Comparison of ENCODE assay signal across 8 cellular contexts in genomic region chr1:227787513-227788278, GRCh38. TPM values are rescaled to one million over a fixed set of nuclear protein-coding genes. Genes with fewer than 3 reads are reported as not detected.
DNase-seq lines count a peak whose midpoint lies in the region; ATAC-seq, FAIRE-seq and TF ChIP-seq lines count a peak whose summit lies in the region.

No MANE protein-coding gene starts in this region.

- no peak for TF ChIP-seq CTCF in adrenal gland (IDR thresholded peaks at IDR 0.05)
- TF ChIP-seq CTCF in heart right ventricle (IDR thresholded peaks at IDR 0.05): no peak
- no peak for TF ChIP-seq CTCF in upper lobe of right lung (IDR thresholded peaks at IDR 0.05)

- H3K4me3 ChIP-seq in adrenal gland (peak overlapping the region in 2 of 4 donors; percentile 40 to 53), heart right ventricle (peak overlapping the region; percentile 33 to 72 (median 62)), upper lobe of right lung (peak overlapping the region; percentile 58)

- TF ChIP-seq POLR2A in GM12892 (IDR thresholded peaks at IDR 0.05; ENCODE audit: low read depth, low read length) (peak; percentile 45; the same call in 1 of the 2 replicates), adrenal gland (IDR thresholded peaks at IDR 0.05) (peak in 1 of 2 donors; percentile 73)

- peak; percentile 94 for ATAC-seq in HG02763 (IDR thresholded peaks at IDR 0.05; ENCODE audit: unreplicated experiment)
- peak; percentile 94 to 97 (median 95) for ATAC-seq in heart right ventricle
- ATAC-seq in upper lobe of right lung: peak; percentile 95

- H3K27me3 ChIP-seq in adrenal gland: no peaks in the 10 kb centered on the region
- peaks cover 0 to 33% (median 0%) of the 10 kb centered on the region in 7 donors for H3K27me3 ChIP-seq in heart right ventricle
- no peaks in the 10 kb centered on the region for H3K27me3 ChIP-seq in upper lobe of right lung

- FAIRE-seq in GM12892 (lab: Jason Lieb, UNC): peak; percentile 98

- intact Hi-C loops in adrenal gland (cut with DNase I): no loop called here
- intact Hi-C loops in heart right ventricle (cut with DNase I): loop anchor here in 1 of 10 donors (10.0 kb wide), 1 partner anchor 97 kb away; no protein-coding TSS in a partner anchor
- intact Hi-C loops in posterior vena cava (cut with DNase I): loop anchor here in 1 of 2 donors (1.0 kb wide), 1 partner anchor 31 kb away; no protein-coding TSS in a partner anchor
- intact Hi-C loops in upper lobe of right lung (cut with DNase I): no loop called here

- DNase-seq in GM12892 (ENCODE audit: insufficient read length) (peak; percentile 92), NCI-H1417 (lab: John Stamatoyannopoulos, UW) (peak; percentile 86 to 96 (median 92)), SW480 (ENCODE audit: low spot score) (peak; percentile 95), adrenal gland (peak; percentile 94 to 96 (median 96)), heart right ventricle (peak; percentile 91 to 92), posterior vena cava (ENCODE audit: low spot score) (peak; percentile 96), upper lobe of right lung (peak; percentile 97)

- peak overlapping the region; percentile 23 to 81 (median 46) for H3K27ac ChIP-seq in adrenal gland
- H3K27ac ChIP-seq in heart right ventricle: peak overlapping the region in 9 of 10 donors; percentile 53 to 82 (median 70)
- H3K27ac ChIP-seq in upper lobe of right lung: peak overlapping the region; percentile 53

- H3K9me3 ChIP-seq in adrenal gland (replicated peaks in 1 of 3) (no peaks in the 10 kb centered on the region), heart right ventricle (no peaks in the 10 kb centered on the region), upper lobe of right lung (no peaks in the 10 kb centered on the region)

- 0 to 1% (median 1%) methylated on average over 3 to 61 of the region's 61 CpGs for WGBS in adrenal gland, 4 donors
- 0 to 1% methylated on average over 61 of the region's 61 CpGs for WGBS in heart right ventricle, 2 donors

- H3K36me3 ChIP-seq in adrenal gland (replicated peaks in 1 of 2): no peaks in the 10 kb centered on the region
- H3K36me3 ChIP-seq in heart right ventricle: no peaks in the 10 kb centered on the region
- H3K36me3 ChIP-seq in upper lobe of right lung: no peaks in the 10 kb centered on the region

- peaks cover 12 to 21% of the 10 kb centered on the region in 2 donors for H3K4me1 ChIP-seq in adrenal gland (replicated peaks in 1 of 2)
- H3K4me1 ChIP-seq in heart right ventricle: peaks cover 10 to 27% (median 23%) of the 10 kb centered on the region in 9 donors
- peaks cover 13% of the 10 kb centered on the region for H3K4me1 ChIP-seq in upper lobe of right lung

RNA-seq across cellular contexts. Expression of gene PRSS38, which starts 27.8 kb away (rescaled TPM):
- not detected for polyA plus RNA-seq in GM12892 (2012; ENCODE audit: missing spikeins)
- total RNA-seq in adrenal gland: not detected
- not detected for polyA plus RNA-seq in adrenal gland
- total RNA-seq in heart right ventricle: not detected
- not detected for polyA plus RNA-seq in heart right ventricle
- total RNA-seq in posterior vena cava: not detected
- total RNA-seq in upper lobe of right lung: not detected

RNA-seq across cellular contexts. Expression of gene SNAP47, which starts 52.5 kb away (rescaled TPM):
- 22.3 TPM for polyA plus RNA-seq in GM12892 (2012; ENCODE audit: missing spikeins)
- total RNA-seq in adrenal gland (100 to 1,000 TPM in 6 of 8 donors, 10 to 100 TPM in 2; 60.9 to 216 (median 117) TPM), heart right ventricle (100 to 1,000 TPM in 1 of 10 donors, 10 to 100 TPM in 9; 23.2 to 102 (median 65.4) TPM), posterior vena cava (10 to 100 TPM; 14.8 to 16.3 TPM), upper lobe of right lung (27.7 TPM)
- polyA plus RNA-seq in adrenal gland (10 to 100 TPM; 24.5 to 52.8 (median 43.5) TPM), heart right ventricle (10 to 100 TPM; 18.4 to 22.9 TPM)

RNA-seq across cellular contexts. Expression of gene JMJD4, which starts 52.6 kb away (rescaled TPM):
- polyA plus RNA-seq in GM12892 (2012; ENCODE audit: missing spikeins): 8.5 TPM
- total RNA-seq in adrenal gland (10 to 100 TPM; 19.7 to 57.5 (median 29.6) TPM), heart right ventricle (10 to 100 TPM in 5 of 10 donors, 1 to 10 TPM in 5; 7.6 to 13.4 (median 9.9) TPM), posterior vena cava (10 to 100 TPM; 10.3 to 11.4 TPM), upper lobe of right lung (15.1 TPM)
- polyA plus RNA-seq in adrenal gland (10 to 100 TPM in 2 of 3 donors, 1 to 10 TPM in 1; 8.6 to 29.8 (median 25.7) TPM), heart right ventricle (10 to 100 TPM; 10.4 to 13.0 TPM)
